ENCODE assay signal across 7 cellular contexts in genomic region chr10:62852961-62853702, GRCh38. TPM values are rescaled to one million over a fixed set of nuclear protein-coding genes. Genes with fewer than 3 reads are reported as not detected.
A peak's percentile ranks its signal among the peaks of the same experiment; 100 is the strongest.
DNase-seq lines count a peak whose midpoint lies in the region; ATAC-seq and TF ChIP-seq lines count a peak whose summit lies in the region.

No MANE protein-coding gene starts in this region.

- H3K36me3 ChIP-seq in naive thymus-derived CD4-positive, alpha-beta T cell (ENCODE audit: control insufficient read depth in 2 of 3, insufficient read depth in 3 of 3, low read length in 3 of 3), result no peaks in the 10 kb centered on the region
- H3K36me3 ChIP-seq in aorta (ENCODE audit: control insufficient read depth in 1 of 2, insufficient read depth in 2 of 2, low read length in 1 of 2) (no peaks in the 10 kb centered on the region), tibial nerve (no peaks in the 10 kb centered on the region)

- no peaks in the 10 kb centered on the region for H3K9me3 ChIP-seq in naive thymus-derived CD4-positive, alpha-beta T cell (ENCODE audit: control insufficient read depth in 2 of 3, low read length in 3 of 3)
- H3K9me3 ChIP-seq in aorta (ENCODE audit: control insufficient read depth, low read length) (peaks cover 2% of the 10 kb centered on the region), tibial nerve (peaks cover 0 to 5% (median 0%) of the 10 kb centered on the region in 4 donors)

- H3K27me3 ChIP-seq in naive thymus-derived CD4-positive, alpha-beta T cell (ENCODE audit: control insufficient read depth in 2 of 2, insufficient read depth in 2 of 2, low read length in 2 of 2), result no peaks in the 10 kb centered on the region
- no peaks in the 10 kb centered on the region for H3K27me3 ChIP-seq in aorta (ENCODE audit: control insufficient read depth in 1 of 2, insufficient read depth in 2 of 2, low read length in 1 of 2)
- no peaks in the 10 kb centered on the region for H3K27me3 ChIP-seq in tibial nerve

- H3K27ac Mint-ChIP-seq in naive thymus-derived CD4-positive, alpha-beta T cell, result peak overlapping the region in 1 of 9 donors; percentile 77
- no peak overlapping the region for H3K27ac Mint-ChIP-seq in progenitor cell of endocrine pancreas

- TF ChIP-seq CTCF in tibial nerve (IDR thresholded peaks at IDR 0.05), result no peak
- TF ChIP-seq CTCF in progenitor cell of endocrine pancreas (IDR thresholded peaks at IDR 0.05; ENCODE audit: unreplicated experiment), result no peak

- intact Hi-C loops in naive thymus-derived CD4-positive, alpha-beta T cell (cut with micrococcal nuclease), result loop anchor here in 1 of 2 donors (1.0 to 5.0 kb wide), 4 partner anchors 36 to 279 kb away; partner anchors contain the start of genes EGR2 and NRBF2
- intact Hi-C loops in aorta (cut with DNase I), result no loop called here

- peak; percentile 53 for ATAC-seq in GM18870 (IDR thresholded peaks at IDR 0.05; ENCODE audit: unreplicated experiment)
- ATAC-seq in GM21825 (IDR thresholded peaks at IDR 0.05; ENCODE audit: unreplicated experiment), result peak; percentile 80
- ATAC-seq in naive thymus-derived CD4-positive, alpha-beta T cell, result peak; percentile 52
- no peak for ATAC-seq in aorta (ENCODE audit: low FRiP score)

- no peak for TF ChIP-seq POLR2A in tibial nerve (IDR thresholded peaks at IDR 0.05)

- DNase-seq in Kasumi-1 (lab: John Stamatoyannopoulos, UW) (peak; percentile 79 to 91), aorta (no peak), tibial nerve (ENCODE audit: low spot score in 2 of 2) (no peak), progenitor cell of endocrine pancreas (ENCODE audit: low spot score, unreplicated experiment) (no peak)
- peak in 1 of 9 donors; percentile 40 for DNase-seq in naive thymus-derived CD4-positive, alpha-beta T cell

- peaks cover 0 to 48% of the 10 kb centered on the region in 2 donors for H3K4me1 ChIP-seq in naive thymus-derived CD4-positive, alpha-beta T cell (ENCODE audit: control insufficient read depth in 2 of 2, insufficient read depth in 2 of 2, low read length in 2 of 2)
- H3K4me1 ChIP-seq in aorta (ENCODE audit: control insufficient read depth in 1 of 2, insufficient read depth in 2 of 2, low read length in 2 of 2) (no peaks in the 10 kb centered on the region), tibial nerve (peaks cover 0 to under 1% (median 0%) of the 10 kb centered on the region in 4 donors)

- POLR2A ChIA-PET in naive thymus-derived CD4-positive, alpha-beta T cell (lab: Charles Lee), result no interaction called here

- CTCF ChIA-PET in naive thymus-derived CD4-positive, alpha-beta T cell (lab: Charles Lee), result no interaction called here

- H3K9me3 Mint-ChIP-seq in naive thymus-derived CD4-positive, alpha-beta T cell, result peaks cover 0 to 12% (median 5%) of the 10 kb centered on the region in 11 donors
- H3K9me3 Mint-ChIP-seq in progenitor cell of endocrine pancreas (ENCODE audit: low read depth), result no peaks in the 10 kb centered on the region

- peaks cover 0 to 12% (median 0%) of the 10 kb centered on the region in 5 donors for H3K36me3 Mint-ChIP-seq in naive thymus-derived CD4-positive, alpha-beta T cell
- H3K36me3 Mint-ChIP-seq in progenitor cell of endocrine pancreas (ENCODE audit: insufficient read depth), result no peaks in the 10 kb centered on the region

- no peak overlapping the region for H3K4me3 ChIP-seq in naive thymus-derived CD4-positive, alpha-beta T cell (ENCODE audit: low read length)
- H3K4me3 ChIP-seq in aorta (ENCODE audit: low read length in 2 of 2), result no peak overlapping the region
- no peak overlapping the region for H3K4me3 ChIP-seq in tibial nerve

- TF ChIP-seq EP300 in tibial nerve (IDR thresholded peaks at IDR 0.05), result no peak

- peaks cover 0 to 18% (median 13%) of the 10 kb centered on the region in 5 donors for H3K27me3 Mint-ChIP-seq in naive thymus-derived CD4-positive, alpha-beta T cell
- peaks cover 4% of the 10 kb centered on the region for H3K27me3 Mint-ChIP-seq in progenitor cell of endocrine pancreas

- H3K4me3 Mint-ChIP-seq in naive thymus-derived CD4-positive, alpha-beta T cell, result peak overlapping the region in 2 of 10 donors; percentile 27 to 69
- H3K4me3 Mint-ChIP-seq in progenitor cell of endocrine pancreas (ENCODE audit: low read depth), result no peak overlapping the region

- WGBS in aorta, 2 donors, result 78 to 83% methylated on average over 6 of the region's 6 CpGs
- 66 to 70% methylated on average over 6 of the region's 6 CpGs for WGBS in tibial nerve, 2 donors

- H3K27ac ChIP-seq in naive thymus-derived CD4-positive, alpha-beta T cell (ENCODE audit: low read depth, low read length), result no peak overlapping the region
- no peak overlapping the region for H3K27ac ChIP-seq in aorta (ENCODE audit: low read depth in 1 of 2, low read length in 2 of 2)
- no peak overlapping the region for H3K27ac ChIP-seq in tibial nerve

- H3K4me1 Mint-ChIP-seq in naive thymus-derived CD4-positive, alpha-beta T cell, result peaks cover 10 to 65% (median 14%) of the 10 kb centered on the region in 7 donors
- H3K4me1 Mint-ChIP-seq in progenitor cell of endocrine pancreas (ENCODE audit: low read depth), result no peaks in the 10 kb centered on the region

RNA-seq across cellular contexts. Expression of gene EGR2, which starts 37.0 kb away (rescaled TPM):
- total RNA-seq in naive thymus-derived CD4-positive, alpha-beta T cell, result 10 to 100 TPM in 2 of 5 experiments, 1 to 10 TPM in 1, under 1 TPM in 2; 0.46 to 14.2 (median 2.7) TPM
- under 1 TPM in 1 of 2 donors, not detected in 1; 0.15 TPM for polyA plus RNA-seq in naive thymus-derived CD4-positive, alpha-beta T cell
- total RNA-seq in aorta (10 to 100 TPM; 11.4 to 23.0 TPM), tibial nerve (10 to 100 TPM; 19.4 to 35.4 (median 27.7) TPM), progenitor cell of endocrine pancreas (0.71 and 1.1 TPM in 2 replicates)
- 1 to 10 TPM; 1.1 to 1.3 TPM for polyA plus RNA-seq in aorta

RNA-seq across cellular contexts. Expression of gene ADO, which starts 48.6 kb away (rescaled TPM):
- total RNA-seq in naive thymus-derived CD4-positive, alpha-beta T cell, result 10 to 100 TPM in 4 of 5 experiments, 1 to 10 TPM in 1; 9.8 to 21.3 (median 15.6) TPM
- 1 to 10 TPM; 2.0 to 2.3 TPM for polyA plus RNA-seq in naive thymus-derived CD4-positive, alpha-beta T cell
- 10 to 100 TPM; 13.2 to 15.3 TPM for total RNA-seq in aorta
- 1 to 10 TPM; 7.5 to 9.1 TPM for polyA plus RNA-seq in aorta
- total RNA-seq in tibial nerve, result 10 to 100 TPM; 36.9 to 73.9 (median 48.1) TPM
- 22.6 and 22.9 TPM in 2 replicates for total RNA-seq in progenitor cell of endocrine pancreas

Comparison
In these comparisons a context has a peak if more than half of its experiments do, and no peak if none do; other contexts are left out.
1. DNase-seq: peak in Kasumi-1 (2 of 2); none in aorta (0 of 2), tibial nerve (0 of 2) and progenitor cell of endocrine pancreas (single experiment).